Comparison of ENCODE assay signal across 17 cellular contexts in genomic region chr7:131190581-131190980, GRCh38.
DNase-seq lines count a peak whose midpoint lies in the region; ATAC-seq and TF ChIP-seq lines count a peak whose summit lies in the region.
"Had no signal": no experiment of that assay in that cellular context is flagged by ENCODE, and none has a peak within 500 bp of the region (broad histone marks: within the 10 kb centered on the region; RNA-seq: fewer than 3 reads in every experiment).

No MANE protein-coding gene starts in this region.

- no peak overlapping the region for H3K14ac ChIP-seq in mesenchymal stem cell (ENCODE audit: low read length in 2 of 2)

- DNase-seq in G401 (ENCODE audit: low spot score) (peak; percentile 57), mesenchymal stem cell (no peak), foreskin melanocyte (no peak), AG08396 (ENCODE audit: low spot score) (no peak)
- DNase-seq in CD4-positive, alpha-beta T cell, result no peak
- DNase-seq: activated naive CD4-positive, alpha-beta T cell treated with anti-CD3 and anti-CD28 coated beads, Interleukin-2, amount 10 ng/mL, durations not matched to agents 7 days and 5 days; activated T-cell treated with anti-CD3 and anti-CD28 coated beads, Interleukin-2, amount 50 U/mL, for 1 hour; CD4-positive, CD25-positive, alpha-beta regulatory T cell; effector memory CD4-positive, alpha-beta T cell; esophagus squamous epithelium; NCI-H1694; pancreas; SHP77 had no signal

- H3K9me3 ChIP-seq in HUES64 (ENCODE audit: insufficient read depth, low read depth, low read length), result no peaks in the 10 kb centered on the region; the same call in 1 of the 2 replicates
- H3K9me3 ChIP-seq in mesenchymal stem cell (ENCODE audit: control insufficient read depth, low read length), result peaks cover 23% of the 10 kb centered on the region
- no peaks in the 10 kb centered on the region for H3K9me3 ChIP-seq in CD4-positive, alpha-beta T cell (ENCODE audit: control insufficient read depth, low read length)
- H3K9me3 ChIP-seq: pancreas had no signal

- no peak overlapping the region for H3K23ac ChIP-seq in mesenchymal stem cell (ENCODE audit: low read length in 2 of 2)

- peaks cover 18% of the 10 kb centered on the region for H3K4me1 ChIP-seq in HUES64 (ENCODE audit: insufficient read depth, low read length)
- H3K4me1 ChIP-seq in mesenchymal stem cell (ENCODE audit: control insufficient read depth, insufficient read depth, low read depth, low read length), result peaks cover 20% of the 10 kb centered on the region
- H3K4me1 ChIP-seq: pancreas had no signal

- H2AFZ ChIP-seq in mesenchymal stem cell (ENCODE audit: low read depth, low read length), result peak overlapping the region; percentile 1

- no peak overlapping the region for H2BK15ac ChIP-seq in mesenchymal stem cell (ENCODE audit: low read depth, poor library complexity, severe bottlenecking)

- no peaks in the 10 kb centered on the region for H3K27me3 Mint-ChIP-seq in CD4-positive, alpha-beta T cell
- H3K27me3 Mint-ChIP-seq: CD4-positive, CD25-positive, alpha-beta regulatory T cell had no signal

- WGBS in HUES64, result 78% methylated on average over 1 of the region's 1 CpG
- WGBS in mesenchymal stem cell, result no CpG with 5 or more reads among the region's 1 CpG

- peaks cover 20% of the 10 kb centered on the region for H3K4me1 Mint-ChIP-seq in CD4-positive, alpha-beta T cell (ENCODE audit: low read depth)

- H3K27ac Mint-ChIP-seq in CD4-positive, alpha-beta T cell, result no peak overlapping the region
- H3K27ac Mint-ChIP-seq: activated naive CD4-positive, alpha-beta T cell treated with anti-CD3 and anti-CD28 coated beads, Interleukin-2, amount 10 ng/mL, durations not matched to agents 7 days and 5 days had no signal

- peak overlapping the region; percentile 61 for H2BK120ac ChIP-seq in mesenchymal stem cell (ENCODE audit: low read depth, low read length)

- peak overlapping the region; percentile 23 for H4K8ac ChIP-seq in mesenchymal stem cell (ENCODE audit: low read length)

- TF ChIP-seq CTCF in CD4-positive, alpha-beta T cell (IDR thresholded peaks at IDR 0.05), result no peak

- H2BK5ac ChIP-seq in mesenchymal stem cell (ENCODE audit: low read depth, low read length, poor library complexity, severe bottlenecking), result peak overlapping the region; percentile 73

- H3K4ac ChIP-seq in mesenchymal stem cell (ENCODE audit: low read depth in 1 of 2, low read length in 2 of 2), result peak overlapping the region in 1 of 2 experiments; percentile 60

- H3K27ac ChIP-seq in HUES64 (ENCODE audit: low read depth, low read length), result peak overlapping the region; percentile 77
- H3K27ac ChIP-seq in angular gyrus (ENCODE audit: low read depth, low read length), result peak overlapping the region; percentile 97
- H3K27ac ChIP-seq in mesenchymal stem cell (ENCODE audit: low read length, poor library complexity, severe bottlenecking), result peak overlapping the region; percentile 93
- H3K27ac ChIP-seq in CD4-positive, alpha-beta T cell (ENCODE audit: low read depth, low read length), result no peak overlapping the region
- H3K27ac ChIP-seq: esophagus squamous epithelium, KMS-11, pancreas had no signal

- no peak for ATAC-seq in CD4-positive, alpha-beta T cell (ENCODE audit: poor library complexity)
- no peak for ATAC-seq in GM21390 (IDR thresholded peaks at IDR 0.05; ENCODE audit: unreplicated experiment)
- ATAC-seq: pancreas had no signal

- H4K91ac ChIP-seq in mesenchymal stem cell (ENCODE audit: low read length), result peak overlapping the region; percentile 19

- POLR2A ChIA-PET in CD4-positive, alpha-beta T cell (lab: Charles Lee), result interaction anchor here (4.2 kb wide), 1 partner anchor 82 kb away, joined by 36 read pairs; no protein-coding TSS in a partner anchor

- H3K4me3 Mint-ChIP-seq in CD4-positive, alpha-beta T cell, result no peak overlapping the region
- H3K4me3 Mint-ChIP-seq: activated naive CD4-positive, alpha-beta T cell treated with anti-CD3 and anti-CD28 coated beads, Interleukin-2, amount 10 ng/mL, durations not matched to agents 7 days and 5 days; CD4-positive, CD25-positive, alpha-beta regulatory T cell had no signal

- H3K4me2 ChIP-seq in mesenchymal stem cell (ENCODE audit: low read length, poor library complexity, severe bottlenecking), result peak overlapping the region; percentile 37
- H3K4me2 ChIP-seq: KMS-11 had no signal

- H3K9ac ChIP-seq in HUES64 (ENCODE audit: low read depth, low read length) (peak overlapping the region; percentile 25; the same call in 1 of the 2 replicates), mesenchymal stem cell (ENCODE audit: low read length) (peak overlapping the region; percentile 68)
- H3K9ac ChIP-seq: KMS-11 had no signal

- no peaks in the 10 kb centered on the region for H3K36me3 ChIP-seq in HUES64 (ENCODE audit: insufficient read depth, low read length)
- no peaks in the 10 kb centered on the region for H3K36me3 ChIP-seq in mesenchymal stem cell (ENCODE audit: control insufficient read depth in 1 of 2, insufficient read depth in 2 of 2, low read depth in 1 of 2, low read length in 2 of 2)
- H3K36me3 ChIP-seq: esophagus squamous epithelium, pancreas had no signal

- H3K18ac ChIP-seq in mesenchymal stem cell (ENCODE audit: low read depth in 1 of 2, low read length in 2 of 2), result peak overlapping the region; percentile 1 to 93

- intact Hi-C loops in CD4-positive, alpha-beta T cell (cut with DNase I, micrococcal nuclease), result no loop called here

- CTCF ChIA-PET in CD4-positive, alpha-beta T cell (lab: Charles Lee), result no interaction called here

- H3K27me3 ChIP-seq in HUES64 (ENCODE audit: insufficient read depth, low read length) (no peaks in the 10 kb centered on the region), mesenchymal stem cell (ENCODE audit: control insufficient read depth in 1 of 2, insufficient read depth in 1 of 2, low read length in 2 of 2) (no peaks in the 10 kb centered on the region)
- no peaks in the 10 kb centered on the region for H3K27me3 ChIP-seq in CD4-positive, alpha-beta T cell (ENCODE audit: control insufficient read depth, insufficient read depth, low read length)
- H3K27me3 ChIP-seq: esophagus squamous epithelium, pancreas had no signal

- no peaks in the 10 kb centered on the region for H3K36me3 Mint-ChIP-seq in CD4-positive, alpha-beta T cell (ENCODE audit: low read depth)
- H3K36me3 Mint-ChIP-seq: activated naive CD4-positive, alpha-beta T cell treated with anti-CD3 and anti-CD28 coated beads, Interleukin-2, amount 10 ng/mL, durations not matched to agents 7 days and 5 days; CD4-positive, CD25-positive, alpha-beta regulatory T cell had no signal

- peak overlapping the region; percentile 37 for H2AK5ac ChIP-seq in mesenchymal stem cell (ENCODE audit: low read length, severe bottlenecking)

- H3K79me1 ChIP-seq in mesenchymal stem cell (replicated peaks; ENCODE audit: low read length, poor library complexity, severe bottlenecking), result no peaks in the 10 kb centered on the region

- in situ Hi-C loops in G401 (cut with HindIII; ENCODE audit: low sequenced_read_pairs), result no loop called here

- peak overlapping the region; percentile 60 to 99 for H2BK12ac ChIP-seq in mesenchymal stem cell (ENCODE audit: low read length in 2 of 2)

- H3K4me3 ChIP-seq in HUES64 (ENCODE audit: low read length) (no peak overlapping the region), mesenchymal stem cell (ENCODE audit: insufficient read depth in 1 of 2, low read depth in 1 of 2, low read length in 2 of 2) (no peak overlapping the region)
- H3K4me3 ChIP-seq: esophagus squamous epithelium, pancreas had no signal

- no peaks in the 10 kb centered on the region for H3K9me3 Mint-ChIP-seq in CD4-positive, alpha-beta T cell
- H3K9me3 Mint-ChIP-seq: activated naive CD4-positive, alpha-beta T cell treated with anti-CD3 and anti-CD28 coated beads, Interleukin-2, amount 10 ng/mL, durations not matched to agents 7 days and 5 days; CD4-positive, CD25-positive, alpha-beta regulatory T cell had no signal
